ENCODE assay signal across 14 cellular contexts in the genomic region with DNA sequence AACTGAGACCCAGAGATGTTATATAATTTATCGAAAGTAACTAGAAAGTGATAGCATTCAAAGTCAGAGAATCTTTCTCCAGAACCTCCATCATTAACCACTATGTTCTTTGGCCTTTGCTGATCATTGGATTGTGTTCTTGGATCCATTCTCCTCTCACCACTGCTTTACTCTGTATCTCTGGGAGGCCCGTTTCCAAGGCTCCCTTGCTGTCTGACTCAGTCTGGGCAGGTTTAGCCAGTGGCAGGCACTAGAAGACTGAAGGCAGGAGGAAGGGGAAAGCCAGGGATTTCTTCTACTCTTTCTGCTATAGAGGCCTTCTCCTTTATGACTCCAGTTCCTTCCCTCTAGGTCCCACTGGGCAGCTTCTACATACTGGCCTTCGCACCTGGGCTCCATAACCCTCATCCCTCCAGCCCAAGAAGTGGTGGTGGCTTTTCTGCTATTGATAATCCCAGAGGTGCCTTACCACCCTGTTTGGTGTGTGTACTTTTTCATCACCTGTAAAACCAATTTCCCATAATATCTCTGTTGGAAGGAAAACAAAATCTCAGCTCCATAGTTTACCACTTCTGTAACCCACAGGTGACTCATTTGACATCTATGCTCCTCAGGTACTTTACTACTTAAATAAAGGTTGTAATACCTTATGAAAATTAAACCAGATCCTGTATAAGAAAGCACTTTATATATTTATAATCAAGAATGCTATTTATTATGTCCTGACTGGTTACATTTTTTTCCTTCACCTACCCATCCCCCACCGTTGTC.
"Had no signal": no experiment of that assay in that cellular context is flagged by ENCODE, and none has a peak within 500 bp of the region (broad histone marks: within the 10 kb centered on the region; RNA-seq: fewer than 3 reads in every experiment).

No MANE protein-coding gene starts in this region.

- H3K27me3 ChIP-seq: esophagus squamous epithelium, heart left ventricle, testis had no signal

- H3K4me1 ChIP-seq: testis had no signal

- H3K9me3 ChIP-seq: esophagus squamous epithelium, heart left ventricle, testis had no signal

- H3K27ac ChIP-seq: esophagus squamous epithelium, heart left ventricle, testis had no signal

- H3K4me3 ChIP-seq: esophagus squamous epithelium, heart left ventricle, testis had no signal

- DNase-seq: activated CD4-positive, alpha-beta T cell treated with anti-CD3 and anti-CD28 coated beads, Interleukin-2, amount 10 ng/mL, durations not matched to agents 7 days and 5 days; activated CD4-positive, CD25-positive, alpha-beta regulatory T cell; activated CD8-positive, alpha-beta memory T cell treated with anti-CD3 and anti-CD28 coated beads for 24 hours; activated effector memory CD4-positive, alpha-beta T cell treated with anti-CD3 and anti-CD28 coated beads, Interleukin-2, amount 50 U/mL, for 16 hours; amygdala; dermis blood vessel endothelial cell; esophagus squamous epithelium; foreskin melanocyte; heart left ventricle; islet precursor cell; nephron progenitor cell; stimulated activated CD4-positive, alpha-beta T cell treated with anti-CD3 and anti-CD28 coated beads, Interleukin-4, amount 100 ng/mL, for 1 hour; stimulated activated CD8-positive, alpha-beta memory T cell treated with anti-CD3 and anti-CD28 coated beads, Interleukin-4, amount 100 ng/mL, for 48 hours; testis had no signal
